ENCODE assay signal across 8 cellular contexts in the genomic region with DNA sequence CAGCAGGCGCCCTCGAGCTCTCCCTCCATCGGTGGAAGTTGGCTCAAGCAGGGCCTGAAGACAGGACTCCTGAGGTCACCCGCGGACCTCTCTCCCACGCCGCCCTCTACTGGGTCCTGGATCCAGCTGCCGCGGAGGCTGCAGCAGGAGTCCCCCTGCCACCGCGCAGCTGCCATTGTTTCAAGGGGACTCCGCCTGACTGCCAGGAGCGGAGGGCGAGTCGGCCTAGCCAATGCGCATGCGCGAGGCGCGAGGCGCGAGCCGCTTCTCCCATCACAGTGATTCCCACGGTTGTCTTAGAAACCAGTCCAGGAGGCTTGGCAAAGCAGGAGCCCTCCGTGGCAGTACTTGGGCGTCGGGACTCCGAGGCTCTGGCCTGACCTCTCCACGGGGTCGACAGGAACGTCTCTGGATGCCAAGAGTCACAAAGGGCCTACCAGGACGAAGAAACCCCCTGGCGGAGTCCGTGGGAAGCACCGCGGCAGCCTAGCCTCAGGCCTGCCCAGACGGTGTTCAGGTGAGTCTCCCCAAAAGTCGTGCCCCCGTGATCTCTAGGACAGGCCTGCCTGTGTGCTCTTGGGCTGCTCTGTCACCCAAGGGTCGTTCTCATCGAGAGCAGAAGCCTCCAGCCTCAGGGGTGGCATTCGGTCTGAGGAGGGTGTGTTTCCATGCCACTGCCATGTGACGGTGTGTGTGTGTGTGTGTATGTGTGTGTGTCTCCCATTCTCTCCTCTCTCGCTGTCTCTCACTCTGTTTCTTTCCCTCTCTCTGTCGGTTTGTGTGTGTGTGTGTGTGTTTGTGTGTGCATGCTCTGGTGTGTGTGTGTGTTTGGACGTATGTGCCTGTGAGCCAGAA.
DNase-seq lines count a peak whose midpoint lies in the region; ATAC-seq and TF ChIP-seq lines count a peak whose summit lies in the region.

No MANE protein-coding gene starts in this region.

- peak overlapping the region; percentile 28 for H3K27ac Mint-ChIP-seq in endothelial cell (ENCODE audit: unreplicated experiment)
- peak overlapping the region; percentile 32 to 58 for H3K27ac Mint-ChIP-seq in natural killer cell treated with Interleukin-12 subunit alpha and Interleukin-12 subunit beta and Interleukin-15 and Interleukin-18, amount 100 ng/mL, for 72 hours

- no peaks in the 10 kb centered on the region for H3K9me2 ChIP-seq in MM.1S (replicated peaks; ENCODE audit: insufficient read depth, low read length)

- H3K4me1 ChIP-seq in MM.1S (ENCODE audit: low read length), result no peaks in the 10 kb centered on the region

- TF ChIP-seq CTCF in MM.1S (IDR thresholded peaks at IDR 0.05; ENCODE audit: low read length) (peak; percentile 32), endothelial cell (IDR thresholded peaks at IDR 0.05; ENCODE audit: unreplicated experiment) (no peak)

- DNase-seq in COR-L47 (lab: John Stamatoyannopoulos, UW), result peak; percentile 29
- DNase-seq in MM.1S, result peak; percentile 29
- DNase-seq in activated CD4-positive, alpha-beta T cell treated with anti-CD3 and anti-CD28 coated beads, Interleukin-2, amount 50 U/mL, for 48 hours, result peak; percentile 54 to 61
- peak; percentile 53 for DNase-seq in endothelial cell (ENCODE audit: low spot score)
- peak; percentile 86 for DNase-seq in natural killer cell treated with Interleukin-12 subunit alpha and Interleukin-12 subunit beta and Interleukin-15 and Interleukin-18, amount 100 ng/mL, for 72 hours (ENCODE audit: low spot score)
- peak; percentile 63 for DNase-seq in superior temporal gyrus (ENCODE audit: extremely low spot score)
- DNase-seq in NCI-H2029 (lab: John Stamatoyannopoulos, UW), result no peak

- ATAC-seq in GM21423 (IDR thresholded peaks at IDR 0.05; ENCODE audit: unreplicated experiment), result peak; percentile 88
- ATAC-seq in natural killer cell treated with Interleukin-12 subunit alpha and Interleukin-12 subunit beta and Interleukin-15 and Interleukin-18, amount 100 ng/mL, for 72 hours, result peak in 1 of 2 donors; percentile 76

- H3K9me3 Mint-ChIP-seq in endothelial cell (ENCODE audit: unreplicated experiment), result no peaks in the 10 kb centered on the region
- no peaks in the 10 kb centered on the region for H3K9me3 Mint-ChIP-seq in natural killer cell treated with Interleukin-12 subunit alpha and Interleukin-12 subunit beta and Interleukin-15 and Interleukin-18, amount 100 ng/mL, for 72 hours

- H3K4me3 Mint-ChIP-seq in endothelial cell (ENCODE audit: unreplicated experiment), result peak overlapping the region; percentile 69
- H3K4me3 Mint-ChIP-seq in natural killer cell treated with Interleukin-12 subunit alpha and Interleukin-12 subunit beta and Interleukin-15 and Interleukin-18, amount 100 ng/mL, for 72 hours, result peak overlapping the region; percentile 60

- H3K9me3 ChIP-seq in MM.1S (replicated peaks; ENCODE audit: insufficient read depth, low read length), result no peaks in the 10 kb centered on the region

- H3F3A ChIP-seq in MM.1S (ENCODE audit: insufficient read depth, low read length), result no peaks in the 10 kb centered on the region

- H2AFZ ChIP-seq in MM.1S (ENCODE audit: low read length), result peak overlapping the region; percentile 61

- H3K79me2 ChIP-seq in MM.1S (ENCODE audit: low read length), result no peaks in the 10 kb centered on the region

- peaks cover 13% of the 10 kb centered on the region for H3K36me3 Mint-ChIP-seq in endothelial cell (ENCODE audit: low read depth, unreplicated experiment)
- H3K36me3 Mint-ChIP-seq in natural killer cell treated with Interleukin-12 subunit alpha and Interleukin-12 subunit beta and Interleukin-15 and Interleukin-18, amount 100 ng/mL, for 72 hours, result no peaks in the 10 kb centered on the region

- no peaks in the 10 kb centered on the region for H3K27me3 ChIP-seq in MM.1S (replicated peaks; ENCODE audit: insufficient read depth, low read length)

- H3K4me3 ChIP-seq in MM.1S (ENCODE audit: low read length), result peak overlapping the region; percentile 41

- peaks cover 13% of the 10 kb centered on the region for H3K4me1 Mint-ChIP-seq in endothelial cell (ENCODE audit: unreplicated experiment)
- H3K4me1 Mint-ChIP-seq in natural killer cell treated with Interleukin-12 subunit alpha and Interleukin-12 subunit beta and Interleukin-15 and Interleukin-18, amount 100 ng/mL, for 72 hours (ENCODE audit: low read depth in 2 of 2), result peaks cover 39 to 48% of the 10 kb centered on the region in 2 donors

- H3K27me3 Mint-ChIP-seq in endothelial cell (ENCODE audit: unreplicated experiment), result peaks cover 26% of the 10 kb centered on the region
- H3K27me3 Mint-ChIP-seq in natural killer cell treated with Interleukin-12 subunit alpha and Interleukin-12 subunit beta and Interleukin-15 and Interleukin-18, amount 100 ng/mL, for 72 hours, result peaks cover 6 to 11% of the 10 kb centered on the region in 2 donors

- peak overlapping the region; percentile 34; the same call in 1 of the 2 replicates for H3K4me2 ChIP-seq in MM.1S (ENCODE audit: low read depth, low read length)

- H3K36me3 ChIP-seq in MM.1S (replicated peaks; ENCODE audit: insufficient read depth, low read length), result no peaks in the 10 kb centered on the region

- H4K20me1 ChIP-seq in MM.1S (ENCODE audit: insufficient read depth, low read length), result no peaks in the 10 kb centered on the region

- no peak overlapping the region for H3K9ac ChIP-seq in MM.1S (ENCODE audit: low read length)

- H3K27ac ChIP-seq in MM.1S (ENCODE audit: low read length), result no peak overlapping the region
